13 cellular contexts compared by ENCODE assay signal in the genomic region with DNA sequence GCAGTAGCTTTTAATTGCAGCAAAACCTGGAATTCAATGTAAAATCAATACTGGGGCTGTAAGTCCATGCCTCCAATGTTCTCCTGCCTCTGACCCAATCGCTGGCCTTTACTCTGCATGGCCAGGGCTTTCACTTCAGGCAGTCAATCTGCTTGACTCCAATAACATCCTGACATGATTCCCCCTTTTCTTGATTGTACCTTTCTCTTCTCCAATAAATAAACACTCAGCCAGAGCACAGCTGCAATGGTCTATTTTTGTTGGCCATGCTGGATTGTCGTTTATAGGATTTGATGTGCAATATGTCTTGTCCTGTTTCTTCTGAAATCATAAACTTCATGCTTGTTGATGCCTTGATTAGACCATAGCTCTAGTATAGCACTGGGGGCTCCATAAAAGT.
A peak's percentile ranks its signal among the peaks of the same experiment; 100 is the strongest.
DNase-seq lines count a peak whose midpoint lies in the region; ATAC-seq and TF ChIP-seq lines count a peak whose summit lies in the region.
"Had no signal": no experiment of that assay in that cellular context is flagged by ENCODE, and none has a peak within 500 bp of the region (broad histone marks: within the 10 kb centered on the region; RNA-seq: fewer than 3 reads in every experiment).

No MANE protein-coding gene starts in this region.

- H2AFZ ChIP-seq in IMR-90 (replicated peaks; ENCODE audit: low read length, poor library complexity), result no peak overlapping the region

- no peaks in the 10 kb centered on the region for H3K36me3 Mint-ChIP-seq in natural killer cell treated with Interleukin-12 subunit alpha and Interleukin-12 subunit beta and Interleukin-15 and Interleukin-18, amount 100 ng/mL, for 72 hours
- H3K36me3 Mint-ChIP-seq: immature natural killer cell had no signal

- H3K27ac Mint-ChIP-seq in natural killer cell treated with Interleukin-12 subunit alpha and Interleukin-12 subunit beta and Interleukin-15 and Interleukin-18, amount 100 ng/mL, for 72 hours, result no peak overlapping the region
- H3K27ac Mint-ChIP-seq: activated CD4-positive, alpha-beta T cell treated with anti-CD3 and anti-CD28 coated beads, Interleukin-2, amount 10 ng/mL, durations not matched to agents 7 days and 5 days; immature natural killer cell had no signal

- TF ChIP-seq CTCF in IMR-90 (conservative IDR thresholded peaks at IDR 0.05; ENCODE audit: low read depth, low read length) (no peak), choroid plexus epithelial cell (conservative IDR thresholded peaks at IDR 0.05; ENCODE audit: low read depth, low read length) (no peak), thoracic aorta (IDR thresholded peaks at IDR 0.05) (no peak)

- H4K91ac ChIP-seq in IMR-90 (ENCODE audit: insufficient read depth, low read depth, low read length), result peak overlapping the region; percentile 95

- H3K27me3 ChIP-seq in IMR-90 (ENCODE audit: control insufficient read depth, insufficient read depth, low read length) (no peaks in the 10 kb centered on the region), muscle layer of colon (ENCODE audit: control insufficient read depth in 1 of 2, insufficient read depth in 2 of 2, low read length in 2 of 2) (no peaks in the 10 kb centered on the region), thoracic aorta (replicated peaks; ENCODE audit: insufficient read depth) (no peaks in the 10 kb centered on the region)

- H4K5ac ChIP-seq in IMR-90 (ENCODE audit: low read depth, low read length), result peak overlapping the region; percentile 93

- peaks cover 11 to 37% of the 10 kb centered on the region in 2 experiments for H3K79me1 ChIP-seq in IMR-90 (ENCODE audit: low read depth in 1 of 2, low read length in 2 of 2)

- H3K4me2 ChIP-seq in IMR-90 (ENCODE audit: low read depth, low read length), result peak overlapping the region; percentile 91

- H2BK15ac ChIP-seq in IMR-90 (ENCODE audit: low read depth, low read length), result peak overlapping the region; percentile 97

- WGBS in IMR-90 (ENCODE audit: extremely low coverage in 2 of 2, insufficient read length in 1 of 2), 2 experiments, result 75% methylated on average over 1 of the region's 2 CpGs; no CpG with 5 or more reads in 1 of the 2 experiments

- H2BK5ac ChIP-seq in IMR-90 (ENCODE audit: low read depth, low read length, poor library complexity, severe bottlenecking), result peak overlapping the region; percentile 98

- no peak for TF ChIP-seq POLR2A in IMR-90 (IDR thresholded peaks at IDR 0.05; ENCODE audit: low read depth, low read length)

- peak overlapping the region; percentile 95 for H3K27ac ChIP-seq in IMR-90 (ENCODE audit: insufficient read depth, low read length)
- H3K27ac ChIP-seq in muscle layer of colon (ENCODE audit: low read depth, low read length), result peak overlapping the region; percentile 88
- peak overlapping the region; percentile 93 to 95 for H3K27ac ChIP-seq in thoracic aorta

- H3K4ac ChIP-seq in IMR-90 (ENCODE audit: low read depth, low read length), result peak overlapping the region; percentile 89

- H3K36me3 ChIP-seq in IMR-90 (ENCODE audit: control insufficient read depth, insufficient read depth, low read length), result no peaks in the 10 kb centered on the region
- H3K36me3 ChIP-seq in muscle layer of colon (ENCODE audit: insufficient read depth, low read length), result no peaks in the 10 kb centered on the region
- H3K36me3 ChIP-seq in thoracic aorta, result no peaks in the 10 kb centered on the region

- H2BK120ac ChIP-seq in IMR-90 (ENCODE audit: low read depth, low read length), result peak overlapping the region; percentile 96

- H3K4me1 ChIP-seq in IMR-90 (ENCODE audit: control insufficient read depth, insufficient read depth, low read length) (peaks cover 25% of the 10 kb centered on the region), muscle layer of colon (ENCODE audit: insufficient read depth, low read length) (peaks cover 44% of the 10 kb centered on the region), thoracic aorta (ENCODE audit: control insufficient read depth in 1 of 2, low read depth in 2 of 2) (peaks cover 29 to 70% of the 10 kb centered on the region in 2 donors)

- BruUV-seq in IMR-90 (replicated peaks; lab: Mats Ljungman, UMichigan), result TSS peak; percentile 80

- peak overlapping the region; percentile 89 for H3K23ac ChIP-seq in IMR-90 (ENCODE audit: low read depth, low read length)

- CTCF ChIA-PET in IMR-90 (lab: Yijun Ruan, JAX), result interaction anchor here (1.4 to 3.4 kb wide), 7 partner anchors 8 to 128 kb away, joined by 6 to 31 read pairs (median 19); a partner anchor contains a TSS

- H3K4me1 Mint-ChIP-seq in natural killer cell treated with Interleukin-12 subunit alpha and Interleukin-12 subunit beta and Interleukin-15 and Interleukin-18, amount 100 ng/mL, for 72 hours (ENCODE audit: low read depth in 2 of 2), result no peaks in the 10 kb centered on the region
- H3K4me1 Mint-ChIP-seq: activated CD4-positive, alpha-beta T cell treated with anti-CD3 and anti-CD28 coated beads, Interleukin-2, amount 10 ng/mL, durations not matched to agents 7 days and 5 days; immature natural killer cell had no signal

- no peaks in the 10 kb centered on the region for H3K9me3 Mint-ChIP-seq in natural killer cell treated with Interleukin-12 subunit alpha and Interleukin-12 subunit beta and Interleukin-15 and Interleukin-18, amount 100 ng/mL, for 72 hours
- H3K9me3 Mint-ChIP-seq: activated CD4-positive, alpha-beta T cell treated with anti-CD3 and anti-CD28 coated beads, Interleukin-2, amount 10 ng/mL, durations not matched to agents 7 days and 5 days had no signal

- in situ Hi-C loops in IMR-90 (cut with MboI; ENCODE audit: low sequenced_read_pairs), result loop anchor here (5.0 to 25.0 kb wide), 3 partner anchors 100 to 1190 kb away; a partner anchor contains a TSS

- H3K27me3 Mint-ChIP-seq in natural killer cell treated with Interleukin-12 subunit alpha and Interleukin-12 subunit beta and Interleukin-15 and Interleukin-18, amount 100 ng/mL, for 72 hours, result peaks cover 3 to 9% of the 10 kb centered on the region in 2 donors

- peaks cover 8% of the 10 kb centered on the region; the same call in 1 of the 2 replicates for H3K9me1 ChIP-seq in IMR-90 (ENCODE audit: insufficient read depth, low read length)

- H3K9ac ChIP-seq in IMR-90 (ENCODE audit: low read depth, low read length) (peak overlapping the region; percentile 86), muscle layer of colon (ENCODE audit: low read length) (peak overlapping the region; percentile 6)

- POLR2A ChIA-PET in IMR-90 (lab: Charles Lee; ENCODE audit: unreplicated experiment), result interaction anchor here (0.6 to 8.1 kb wide), 9 partner anchors 51 to 136 kb away, joined by 3 to 169 read pairs (median 5); a partner anchor contains a TSS

- dilution Hi-C loops in IMR-90 (cut with HindIII; ENCODE audit: low sequenced_read_pairs, unreplicated experiment), result no loop called here

- H3K56ac ChIP-seq in IMR-90 (ENCODE audit: extremely low read depth, insufficient read depth, low read length), result peak overlapping the region; percentile 99

- H4K8ac ChIP-seq in IMR-90 (ENCODE audit: low read depth in 2 of 2, low read length in 2 of 2), result peak overlapping the region; percentile 83 to 95

- peak overlapping the region; percentile 87 for H2AK5ac ChIP-seq in IMR-90 (ENCODE audit: low read depth, low read length)

- no peaks in the 10 kb centered on the region for H4K20me1 ChIP-seq in IMR-90 (ENCODE audit: insufficient read depth, low read length)

- intact Hi-C loops in IMR-90 (cut with micrococcal nuclease), result loop anchor here (1.0 kb wide), 3 partner anchors 51 to 97 kb away; a partner anchor contains a TSS

- DNase-seq in IMR-90, result no peak
- DNase-seq in choroid plexus epithelial cell (ENCODE audit: low read depth), result no peak
- no peak for DNase-seq in thoracic aorta (ENCODE audit: low spot score)
- no peak for DNase-seq in NCI-H524 (lab: John Stamatoyannopoulos, UW)
- no peak for DNase-seq in natural killer cell treated with Interleukin-12 subunit alpha and Interleukin-12 subunit beta and Interleukin-15 and Interleukin-18, amount 100 ng/mL, for 72 hours (ENCODE audit: low spot score)
- no peak for DNase-seq in NK-92 (lab: John Stamatoyannopoulos, UW; ENCODE audit: unreplicated experiment)
- DNase-seq: activated CD4-positive, alpha-beta T cell treated with anti-CD3 and anti-CD28 coated beads, Interleukin-2, amount 10 ng/mL, durations not matched to agents 7 days and 5 days; immature natural killer cell; stimulated activated CD4-positive, alpha-beta T cell treated with anti-CD3 and anti-CD28 coated beads, Interleukin-2, amount 100 ng/mL, for 48 hours; stimulated activated naive CD8-positive, alpha-beta T cell treated with anti-CD3 and anti-CD28 coated beads, Interleukin-15, Interleukin-2, amounts not matched to agents 100 U/mL and 50 U/mL, for 24 hours; T-helper 1 cell had no signal

- peak overlapping the region; percentile 38 for H3K4me3 ChIP-seq in IMR-90 (ENCODE audit: insufficient read depth, low read depth, low read length)
- H3K4me3 ChIP-seq in choroid plexus epithelial cell (ENCODE audit: low read depth, low read length), result peak overlapping the region; percentile 0
- H3K4me3 ChIP-seq in muscle layer of colon (ENCODE audit: low read depth in 1 of 2, low read length in 2 of 2), result peak overlapping the region; percentile 16 to 32
- H3K4me3 ChIP-seq in thoracic aorta, result peak overlapping the region; percentile 67

- no peaks in the 10 kb centered on the region for H3K9me3 ChIP-seq in IMR-90 (ENCODE audit: control insufficient read depth, insufficient read depth, low read length)
- H3K9me3 ChIP-seq in muscle layer of colon (ENCODE audit: low read length), result no peaks in the 10 kb centered on the region
- no peaks in the 10 kb centered on the region for H3K9me3 ChIP-seq in thoracic aorta

- peak overlapping the region; percentile 85 for H2BK20ac ChIP-seq in IMR-90 (ENCODE audit: low read depth, low read length)

- H3K18ac ChIP-seq in IMR-90 (ENCODE audit: low read depth, low read length), result peak overlapping the region; percentile 94

- ATAC-seq in IMR-90 (ENCODE audit: low read depth) (no peak), thoracic aorta (ENCODE audit: insufficient number of reproducible peaks, low FRiP score, low read depth) (no peak), esophagus mucosa (no peak)
- no peak for ATAC-seq in natural killer cell treated with Interleukin-12 subunit alpha and Interleukin-12 subunit beta and Interleukin-15 and Interleukin-18, amount 100 ng/mL, for 72 hours
- ATAC-seq: stimulated activated naive CD8-positive, alpha-beta T cell treated with anti-CD3 and anti-CD28 coated beads, Interleukin-15, Interleukin-2, amounts not matched to agents 100 U/mL and 50 U/mL, for 24 hours had no signal

- H3K14ac ChIP-seq in IMR-90 (replicated peaks; ENCODE audit: low read depth, low read length), result peak overlapping the region; percentile 79

- peak overlapping the region; percentile 56 for H2AK9ac ChIP-seq in IMR-90 (replicated peaks; ENCODE audit: low read depth, low read length, poor library complexity)

- TF ChIP-seq RAD21 in IMR-90 (IDR thresholded peaks at IDR 0.05; ENCODE audit: low read length), result no peak

- no peak overlapping the region for H3K4me3 Mint-ChIP-seq in natural killer cell treated with Interleukin-12 subunit alpha and Interleukin-12 subunit beta and Interleukin-15 and Interleukin-18, amount 100 ng/mL, for 72 hours
- H3K4me3 Mint-ChIP-seq: activated CD4-positive, alpha-beta T cell treated with anti-CD3 and anti-CD28 coated beads, Interleukin-2, amount 10 ng/mL, durations not matched to agents 7 days and 5 days; immature natural killer cell had no signal

TF ChIP-seq in IMR-90, 13 proteins besides CTCF, POLR2A, EP300 and RAD21 (continues in another document):
- TF ChIP-seq SMC3 (IDR thresholded peaks at IDR 0.05; ENCODE audit: low read depth, low read length) (no peak), MXI1 (IDR thresholded peaks at IDR 0.05; ENCODE audit: borderline replicate concordance, low read depth, low read length) (no peak)

Comparison
In these comparisons a context has a peak if more than half of its experiments do, and no peak if none do; other contexts are left out.
1. H3K4me3 ChIP-seq: peak in every context shown above with its lines; median percentile 67 in thoracic aorta; 38 in IMR-90; 24 in muscle layer of colon; 0 in choroid plexus epithelial cell.